In the genomic region with DNA sequence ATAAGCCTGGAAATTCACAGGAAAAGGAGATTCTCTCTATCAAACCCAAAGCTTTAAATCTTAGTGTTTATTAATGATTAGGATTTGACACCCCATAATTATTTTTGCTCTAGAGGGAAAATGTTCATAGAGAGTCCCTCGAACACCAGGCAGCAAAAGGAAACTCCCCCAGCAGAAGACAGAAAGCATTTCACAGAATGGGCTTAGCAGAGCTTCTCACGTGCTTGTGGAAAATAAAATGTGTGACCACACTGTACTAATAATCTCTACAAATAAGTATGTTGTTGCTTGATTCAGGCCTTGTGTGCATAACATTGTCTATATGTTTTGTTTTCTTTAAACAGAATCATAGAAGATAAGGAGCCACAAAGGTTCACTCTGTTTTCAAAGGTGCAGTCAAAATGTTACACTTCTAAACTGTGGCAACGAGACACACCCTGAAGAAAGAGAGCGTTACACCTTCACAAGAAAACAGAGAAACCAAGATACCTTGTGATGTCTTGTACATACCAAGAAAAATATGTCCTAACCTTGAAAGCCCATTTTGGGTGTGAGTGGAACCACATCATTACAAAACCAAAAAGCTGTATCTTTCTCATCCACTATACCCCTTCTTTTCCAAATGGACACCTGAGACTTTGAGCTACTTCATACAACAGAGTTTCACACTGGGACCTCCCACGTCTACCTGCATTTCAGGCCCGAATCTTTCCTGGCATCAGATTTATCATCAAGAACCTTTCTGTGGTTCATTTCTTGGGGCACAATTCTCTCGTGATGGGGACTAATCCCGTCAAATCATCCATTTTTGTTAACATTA, we compare ENCODE assay signal across 16 cellular contexts.
DNase-seq lines count a peak whose midpoint lies in the region; ATAC-seq lines count a peak whose summit lies in the region.
"Had no signal": no experiment of that assay in that cellular context is flagged by ENCODE, and none has a peak within 500 bp of the region (broad histone marks: within the 10 kb centered on the region; RNA-seq: fewer than 3 reads in every experiment).

No MANE protein-coding gene starts in this region.

- DNase-seq in activated T-cell treated with anti-CD3 and anti-CD28 coated beads, Interleukin-2, amount 50 U/mL, for 24 hours: no peak
- no peak for DNase-seq in activated T-cell treated with anti-CD3 and anti-CD28 coated beads, Interleukin-2, amount 50 U/mL, for 48 hours
- DNase-seq in T-cell (peak in 8 of 34 experiments; percentile 18 to 64 (median 34)), NCI-H82 (lab: John Stamatoyannopoulos, UW) (no peak), pons (ENCODE audit: low spot score) (no peak)
- DNase-seq in central memory CD8-positive, alpha-beta T cell (ENCODE audit: low spot score in 2 of 2): peak in 1 of 2 donors; percentile 34
- DNase-seq in stimulated activated naive CD8-positive, alpha-beta T cell treated with anti-CD3 and anti-CD28 coated beads, Interleukin-15, amount 100 ng/mL, for 72 hours: no peak
- DNase-seq: activated gamma-delta T cell treated with Interleukin-2 at 50 U/mL for 16 hours, DMS79 treated with DMSO at 0.1 percent for 48 hours, H7, left ventricle myocardium superior, NCI-H69, SJCRH30 had no signal

- CTCF ChIA-PET in T-cell (lab: Charles Lee): interaction anchor here (0.6 to 1.9 kb wide), 10 partner anchors 13 to 171 kb away, joined by 3 to 15 read pairs (median 4); no protein-coding TSS in a partner anchor

- H3K4me3 Mint-ChIP-seq in activated T-cell treated with anti-CD3 and anti-CD28 coated beads, Interleukin-2, amount 50 U/mL, for 24 hours: peak overlapping the region; percentile 0
- peak overlapping the region; percentile 35 to 83 (median 41) for H3K4me3 Mint-ChIP-seq in T-cell
- peak overlapping the region; percentile 52 for H3K4me3 Mint-ChIP-seq in central memory CD8-positive, alpha-beta T cell
- peak overlapping the region; percentile 72 to 94 for H3K4me3 Mint-ChIP-seq in stimulated activated naive CD8-positive, alpha-beta T cell treated with anti-CD3 and anti-CD28 coated beads, Interleukin-15, amount 100 ng/mL, for 72 hours
- H3K4me3 Mint-ChIP-seq: CD14-positive monocyte had no signal

- no peaks in the 10 kb centered on the region for H3K27me3 Mint-ChIP-seq in activated T-cell treated with anti-CD3 and anti-CD28 coated beads, Interleukin-2, amount 50 U/mL, for 24 hours
- no peaks in the 10 kb centered on the region for H3K27me3 Mint-ChIP-seq in T-cell
- no peaks in the 10 kb centered on the region for H3K27me3 Mint-ChIP-seq in central memory CD8-positive, alpha-beta T cell
- H3K27me3 Mint-ChIP-seq in stimulated activated naive CD8-positive, alpha-beta T cell treated with anti-CD3 and anti-CD28 coated beads, Interleukin-15, amount 100 ng/mL, for 72 hours: no peaks in the 10 kb centered on the region

- H3K36me3 Mint-ChIP-seq in activated T-cell treated with anti-CD3 and anti-CD28 coated beads, Interleukin-2, amount 50 U/mL, for 24 hours (ENCODE audit: low read depth): peaks cover 8% of the 10 kb centered on the region
- H3K36me3 Mint-ChIP-seq in T-cell: no peaks in the 10 kb centered on the region
- peaks cover 24% of the 10 kb centered on the region for H3K36me3 Mint-ChIP-seq in central memory CD8-positive, alpha-beta T cell (ENCODE audit: insufficient read depth)
- H3K36me3 Mint-ChIP-seq: CD14-positive monocyte had no signal

- peak; percentile 50 to 65 (median 61) for ATAC-seq in T-cell (replicated peaks in 1 of 4)
- ATAC-seq in central memory CD8-positive, alpha-beta T cell (replicated peaks; ENCODE audit: extremely low read depth, poor library complexity, severe bottlenecking): peak; percentile 44
- ATAC-seq in stimulated activated naive CD8-positive, alpha-beta T cell treated with anti-CD3 and anti-CD28 coated beads, Interleukin-15, amount 100 ng/mL, for 72 hours: no peak
- ATAC-seq in HG03378 (IDR thresholded peaks at IDR 0.05; ENCODE audit: unreplicated experiment): no peak
- ATAC-seq: left ventricle myocardium superior had no signal

- no peaks in the 10 kb centered on the region for H3K9me3 Mint-ChIP-seq in activated T-cell treated with anti-CD3 and anti-CD28 coated beads, Interleukin-2, amount 50 U/mL, for 24 hours
- no peaks in the 10 kb centered on the region for H3K9me3 Mint-ChIP-seq in T-cell
- no peaks in the 10 kb centered on the region for H3K9me3 Mint-ChIP-seq in central memory CD8-positive, alpha-beta T cell
- peaks cover 0 to 13% of the 10 kb centered on the region in 2 donors for H3K9me3 Mint-ChIP-seq in stimulated activated naive CD8-positive, alpha-beta T cell treated with anti-CD3 and anti-CD28 coated beads, Interleukin-15, amount 100 ng/mL, for 72 hours
- H3K9me3 Mint-ChIP-seq: CD14-positive monocyte had no signal

- peaks cover 88% of the 10 kb centered on the region for H3K4me1 Mint-ChIP-seq in activated T-cell treated with anti-CD3 and anti-CD28 coated beads, Interleukin-2, amount 50 U/mL, for 24 hours (ENCODE audit: low read depth)
- peaks cover 90 to 97% (median 95%) of the 10 kb centered on the region in 3 donors for H3K4me1 Mint-ChIP-seq in T-cell
- H3K4me1 Mint-ChIP-seq in central memory CD8-positive, alpha-beta T cell: peaks cover 80% of the 10 kb centered on the region
- peaks cover 73% of the 10 kb centered on the region for H3K4me1 Mint-ChIP-seq in stimulated activated naive CD8-positive, alpha-beta T cell treated with anti-CD3 and anti-CD28 coated beads, Interleukin-15, amount 100 ng/mL, for 72 hours

- POLR2A ChIA-PET in T-cell (lab: Charles Lee): interaction anchor here (0.5 to 1.8 kb wide), 12 partner anchors 13 to 315 kb away, joined by 3 to 14 read pairs (median 4); no protein-coding TSS in a partner anchor

- peak overlapping the region; percentile 95 for H3K27ac Mint-ChIP-seq in activated T-cell treated with anti-CD3 and anti-CD28 coated beads, Interleukin-2, amount 50 U/mL, for 24 hours
- H3K27ac Mint-ChIP-seq in T-cell: peak overlapping the region; percentile 98
- peak overlapping the region; percentile 91 for H3K27ac Mint-ChIP-seq in central memory CD8-positive, alpha-beta T cell (ENCODE audit: low read depth)
- peak overlapping the region; percentile 88 to 92 for H3K27ac Mint-ChIP-seq in stimulated activated naive CD8-positive, alpha-beta T cell treated with anti-CD3 and anti-CD28 coated beads, Interleukin-15, amount 100 ng/mL, for 72 hours
- H3K27ac Mint-ChIP-seq: CD14-positive monocyte, progenitor cell of endocrine pancreas had no signal

Comparison
In these comparisons a context has a peak if more than half of its experiments do, and no peak if none do; other contexts are left out.
1. H3K4me3 Mint-ChIP-seq: peak in every context shown above with its lines; median percentile 83 in stimulated activated naive CD8-positive, alpha-beta T cell treated with anti-CD3 and anti-CD28 coated beads, Interleukin-15, amount 100 ng/mL, for 72 hours; 52 in central memory CD8-positive, alpha-beta T cell; 41 in T-cell; 0 in activated T-cell treated with anti-CD3 and anti-CD28 coated beads, Interleukin-2, amount 50 U/mL, for 24 hours.
2. ATAC-seq: peak in T-cell (4 of 4) and central memory CD8-positive, alpha-beta T cell (single experiment); none in stimulated activated naive CD8-positive, alpha-beta T cell treated with anti-CD3 and anti-CD28 coated beads, Interleukin-15, amount 100 ng/mL, for 72 hours (single experiment) and HG03378 (single experiment).
3. Peak in every context shown above with its lines, with median percentiles within 50 percentile points of each other: H3K27ac Mint-ChIP-seq.